Comparison of ENCODE assay signal across 1 cellular context in the genomic region with DNA sequence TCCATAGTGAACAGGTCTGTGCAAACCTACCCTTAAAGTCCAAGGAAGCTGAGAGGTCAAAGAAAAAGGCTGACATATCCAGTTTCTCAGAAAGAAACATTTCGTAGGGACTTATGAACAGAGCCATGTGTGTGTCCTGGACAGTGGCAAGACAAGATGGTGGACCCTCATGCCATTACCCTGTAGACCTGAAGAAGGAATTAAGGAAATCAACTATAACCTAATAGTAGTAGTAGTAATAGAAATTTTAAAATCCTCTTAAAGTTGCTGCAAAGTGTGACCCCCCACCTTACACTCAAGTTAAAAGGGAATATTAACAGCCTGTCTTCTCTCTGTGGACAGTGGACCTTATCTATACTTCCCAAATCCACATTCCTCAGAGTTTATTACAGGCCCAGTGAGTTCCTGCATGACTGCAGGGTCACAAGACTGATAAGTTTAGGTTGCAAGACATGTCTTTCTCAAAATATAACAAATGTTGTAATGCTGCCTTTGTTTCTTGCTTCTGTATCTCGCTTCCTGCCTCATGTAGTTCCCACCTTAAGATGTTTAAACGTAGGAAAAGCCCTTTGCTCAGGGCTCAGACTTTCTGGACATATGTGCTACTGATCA.
A peak's percentile ranks its signal among the peaks of the same experiment; 100 is the strongest.
TF ChIP-seq lines count a peak whose summit lies in the region.

No MANE protein-coding gene starts in this region.

TF ChIP-seq in K562, 482 proteins besides CTCF, POLR2A, EP300 and RAD21 (continued from another document and continues in another):
- TF ChIP-seq ZNF609 (CRISPR knock-in tag; IDR thresholded peaks at IDR 0.05; ENCODE audit: borderline replicate concordance): no peak
- TF ChIP-seq XRCC5 (IDR thresholded peaks at IDR 0.05; ENCODE audit: low read depth, low read length): no peak
- no peak for TF ChIP-seq ZNF282 (CRISPR knock-in tag; IDR thresholded peaks at IDR 0.05)
- no peak for TF ChIP-seq SIN3A (IDR thresholded peaks at IDR 0.05; ENCODE audit: borderline replicate concordance in 2 of 2, control insufficient read depth in 1 of 2, low read depth in 2 of 2, low read length in 2 of 2)
- no peak for TF ChIP-seq KAT7 (CRISPR knock-in tag; IDR thresholded peaks at IDR 0.05; ENCODE audit: borderline replicate concordance)
- no peak for TF ChIP-seq TSHZ1 (CRISPR knock-in tag; IDR thresholded peaks at IDR 0.05)
- peak; percentile 52; the same call in 1 of the 2 replicates for TF ChIP-seq ZFX (CRISPR knock-in tag; IDR thresholded peaks at IDR 0.05)
- TF ChIP-seq FOXP1 (CRISPR knock-in tag; IDR thresholded peaks at IDR 0.05): no peak
- TF ChIP-seq NR2C1 (IDR thresholded peaks at IDR 0.05): no peak
- TF ChIP-seq NR2C1 (tag; IDR thresholded peaks at IDR 0.05): no peak
- TF ChIP-seq ZNF766 (CRISPR knock-in tag; conservative IDR thresholded peaks at IDR 0.05): peak; percentile 92
- no peak for TF ChIP-seq NFE2L1 (tag; IDR thresholded peaks at IDR 0.05; ENCODE audit: borderline replicate concordance, low read depth)
- TF ChIP-seq ZNF347 (CRISPR knock-in tag; IDR thresholded peaks at IDR 0.05; ENCODE audit: low read depth): no peak
- no peak for TF ChIP-seq KDM2B (CRISPR knock-in tag; IDR thresholded peaks at IDR 0.05)
- TF ChIP-seq ARHGAP35 (IDR thresholded peaks at IDR 0.05; ENCODE audit: partially characterized antibody): no peak
- TF ChIP-seq, protein P1, sequence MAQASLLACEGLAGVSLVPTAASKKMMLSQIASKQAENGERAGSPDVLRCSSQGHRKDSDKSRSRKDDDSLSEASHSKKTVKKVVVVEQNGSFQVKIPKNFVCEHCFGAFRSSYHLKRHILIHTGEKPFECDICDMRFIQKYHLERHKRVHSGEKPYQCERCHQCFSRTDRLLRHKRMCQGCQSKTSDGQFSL (CRISPR knock-in tag; IDR thresholded peaks at IDR 0.05): no peak
- TF ChIP-seq, protein P1 (tag; IDR thresholded peaks at IDR 0.05): no peak
- TF ChIP-seq HMGXB4 (CRISPR knock-in tag; IDR thresholded peaks at IDR 0.05): no peak
- TF ChIP-seq FOXP4 (CRISPR knock-in tag; IDR thresholded peaks at IDR 0.05; ENCODE audit: borderline replicate concordance): no peak
- TF ChIP-seq BCOR (IDR thresholded peaks at IDR 0.05): no peak
- no peak for TF ChIP-seq YY1 (IDR thresholded peaks at IDR 0.05; ENCODE audit: borderline replicate concordance in 1 of 3, control insufficient read depth in 1 of 3, extremely low read depth in 1 of 3, insufficient read depth in 3 of 3, insufficient read length in 1 of 3, insufficient replicate concordance in 2 of 3, low read depth in 1 of 3, low read length in 2 of 3)
- TF ChIP-seq, protein P2, sequence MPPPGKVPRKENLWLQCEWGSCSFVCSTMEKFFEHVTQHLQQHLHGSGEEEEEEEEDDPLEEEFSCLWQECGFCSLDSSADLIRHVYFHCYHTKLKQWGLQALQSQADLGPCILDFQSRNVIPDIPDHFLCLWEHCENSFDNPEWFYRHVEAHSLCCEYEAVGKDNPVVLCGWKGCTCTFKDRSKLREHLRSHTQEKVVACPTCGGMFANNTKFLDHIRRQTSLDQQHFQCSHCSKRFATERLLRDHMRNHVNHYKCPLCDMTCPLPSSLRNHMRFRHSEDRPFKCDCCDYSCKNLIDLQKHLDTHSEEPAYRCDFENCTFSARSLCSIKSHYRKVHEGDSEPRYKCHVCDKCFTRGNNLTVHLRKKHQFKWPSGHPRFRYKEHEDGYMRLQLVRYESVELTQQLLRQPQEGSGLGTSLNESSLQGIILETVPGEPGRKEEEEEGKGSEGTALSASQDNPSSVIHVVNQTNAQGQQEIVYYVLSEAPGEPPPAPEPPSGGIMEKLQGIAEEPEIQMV (tag; conservative IDR thresholded peaks at IDR 0.05; ENCODE audit: low read depth): no peak
- no peak for TF ChIP-seq TAF7 (tag; IDR thresholded peaks at IDR 0.05)
- TF ChIP-seq ZNF444 (CRISPR knock-in tag; IDR thresholded peaks at IDR 0.05): no peak
- TF ChIP-seq, protein P3, sequence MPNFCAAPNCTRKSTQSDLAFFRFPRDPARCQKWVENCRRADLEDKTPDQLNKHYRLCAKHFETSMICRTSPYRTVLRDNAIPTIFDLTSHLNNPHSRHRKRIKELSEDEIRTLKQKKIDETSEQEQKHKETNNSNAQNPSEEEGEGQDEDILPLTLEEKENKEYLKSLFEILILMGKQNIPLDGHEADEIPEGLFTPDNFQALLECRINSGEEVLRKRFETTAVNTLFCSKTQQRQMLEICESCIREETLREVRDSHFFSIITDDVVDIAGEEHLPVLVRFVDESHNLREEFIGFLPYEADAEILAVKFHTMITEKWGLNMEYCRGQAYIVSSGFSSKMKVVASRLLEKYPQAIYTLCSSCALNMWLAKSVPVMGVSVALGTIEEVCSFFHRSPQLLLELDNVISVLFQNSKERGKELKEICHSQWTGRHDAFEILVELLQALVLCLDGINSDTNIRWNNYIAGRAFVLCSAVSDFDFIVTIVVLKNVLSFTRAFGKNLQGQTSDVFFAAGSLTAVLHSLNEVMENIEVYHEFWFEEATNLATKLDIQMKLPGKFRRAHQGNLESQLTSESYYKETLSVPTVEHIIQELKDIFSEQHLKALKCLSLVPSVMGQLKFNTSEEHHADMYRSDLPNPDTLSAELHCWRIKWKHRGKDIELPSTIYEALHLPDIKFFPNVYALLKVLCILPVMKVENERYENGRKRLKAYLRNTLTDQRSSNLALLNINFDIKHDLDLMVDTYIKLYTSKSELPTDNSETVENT (CRISPR knock-in tag; IDR thresholded peaks at IDR 0.05): no peak
- no peak for TF ChIP-seq ETV5 (CRISPR knock-in tag; IDR thresholded peaks at IDR 0.05; ENCODE audit: low read depth)
- TF ChIP-seq MAFG (tag; conservative IDR thresholded peaks at IDR 0.05): no peak
- no peak for TF ChIP-seq MAX (CRISPR knock-in tag; IDR thresholded peaks at IDR 0.05)
- no peak for TF ChIP-seq NKRF (IDR thresholded peaks at IDR 0.05; ENCODE audit: borderline replicate concordance)
- TF ChIP-seq ZNF12 (CRISPR knock-in tag; IDR thresholded peaks at IDR 0.05): no peak
- no peak for TF ChIP-seq PHB (CRISPR knock-in tag; IDR thresholded peaks at IDR 0.05)
- TF ChIP-seq ZBTB26 (CRISPR knock-in tag; IDR thresholded peaks at IDR 0.05): no peak
- no peak for TF ChIP-seq SNRNP70 (optimal IDR thresholded peaks at IDR 0.05; ENCODE audit: low read depth, low read length)
- TF ChIP-seq ZNF696 (CRISPR knock-in tag; conservative IDR thresholded peaks at IDR 0.05): no peak
- no peak for TF ChIP-seq NFE2 (IDR thresholded peaks at IDR 0.05; ENCODE audit: low read depth)
- TF ChIP-seq ZNF431 (CRISPR knock-in tag; IDR thresholded peaks at IDR 0.05): no peak
- no peak for TF ChIP-seq ZKSCAN8 (CRISPR knock-in tag; IDR thresholded peaks at IDR 0.05)
